Comparison of ENCODE assay signal across 1 cellular context in the genomic region with DNA sequence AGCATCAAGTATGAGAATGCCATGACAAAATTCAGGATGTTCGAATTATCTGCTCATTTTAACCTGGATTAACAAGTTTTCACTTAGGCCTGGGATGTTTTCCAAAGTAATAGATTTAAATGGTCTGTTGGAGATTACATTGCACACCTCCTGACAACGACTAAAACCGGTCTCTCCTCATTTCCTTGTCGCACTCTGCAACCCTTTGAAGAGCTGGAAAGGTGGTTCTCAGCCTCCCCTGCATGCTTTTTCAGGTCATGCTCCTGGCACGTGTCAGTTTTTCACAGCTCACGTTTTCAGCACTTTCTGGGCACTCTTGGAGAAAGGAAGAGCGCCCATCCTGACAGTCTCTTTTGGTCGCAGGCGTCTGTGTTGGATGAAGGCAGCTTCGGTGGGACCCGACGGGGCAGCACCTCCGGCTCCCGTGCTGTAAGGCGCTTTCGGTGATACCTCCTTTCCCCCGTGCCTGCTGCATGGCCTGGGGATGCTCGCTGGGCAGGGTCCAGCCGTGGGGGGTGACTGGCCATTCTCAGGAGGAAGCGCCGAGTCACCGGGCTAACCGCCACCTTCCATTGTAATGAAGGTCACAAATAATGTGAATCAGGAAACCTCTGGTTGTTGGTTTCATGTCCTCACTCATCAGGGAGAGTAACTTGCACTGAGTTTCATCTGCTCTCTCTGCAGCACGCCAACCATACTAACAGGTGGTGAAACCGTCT.
TF ChIP-seq lines count a peak whose summit lies in the region.

No MANE protein-coding gene starts in this region.

TF ChIP-seq in IMR-90, 13 proteins besides CTCF, POLR2A, EP300 and RAD21 (continued from another document):
- TF ChIP-seq ELK1 (IDR thresholded peaks at IDR 0.05; ENCODE audit: borderline replicate concordance, low read depth, low read length) (no peak), USF2 (IDR thresholded peaks at IDR 0.05; ENCODE audit: low read depth, low read length) (no peak), MAZ (IDR thresholded peaks at IDR 0.05; ENCODE audit: borderline replicate concordance, low read depth, low read length) (no peak), RFX5 (IDR thresholded peaks at IDR 0.05; ENCODE audit: low read depth, low read length) (no peak), NFE2L2 (IDR thresholded peaks at IDR 0.05; ENCODE audit: low read depth, low read length) (no peak), FOS (IDR thresholded peaks at IDR 0.05; ENCODE audit: low read depth, low read length) (no peak), SMC3 (IDR thresholded peaks at IDR 0.05; ENCODE audit: low read depth, low read length) (no peak), CHD1 (IDR thresholded peaks at IDR 0.05; ENCODE audit: low read depth, low read length) (no peak), MXI1 (IDR thresholded peaks at IDR 0.05; ENCODE audit: borderline replicate concordance, low read depth, low read length) (no peak), CEBPB (IDR thresholded peaks at IDR 0.05; ENCODE audit: low read depth, low read length) (no peak)
